11 cellular contexts compared by ENCODE assay signal in genomic region chr6:21109421-21110178, GRCh38.
DNase-seq lines count a peak whose midpoint lies in the region; TF ChIP-seq lines count a peak whose summit lies in the region.
"Had no signal": no experiment of that assay in that cellular context is flagged by ENCODE, and none has a peak within 500 bp of the region (broad histone marks: within the 10 kb centered on the region; RNA-seq: fewer than 3 reads in every experiment).

No MANE protein-coding gene starts in this region.

- no peaks in the 10 kb centered on the region for H3K27me3 Mint-ChIP-seq in endothelial cell (ENCODE audit: unreplicated experiment)
- no peaks in the 10 kb centered on the region for H3K27me3 Mint-ChIP-seq in nephron progenitor cell (ENCODE audit: low read depth, poor library complexity)

- DNase-seq in GM04503 (ENCODE audit: low read depth) (peak; percentile 54), RKO (ENCODE audit: low spot score) (peak; percentile 7), endothelial cell (ENCODE audit: low spot score) (no peak), nephron progenitor cell (no peak), GM13977 (ENCODE audit: low spot score) (no peak), DMS 273 treated with DMSO at 0.1 percent for 48 hours (lab: John Stamatoyannopoulos, UW) (no peak), islet precursor cell (no peak), GM19240 (ENCODE audit: insufficient read length, low spot score) (no peak)
- DNase-seq: esophagus squamous epithelium, NCI-H524 treated with DMSO at 0.1 percent for 48 hours had no signal

- H3K27ac Mint-ChIP-seq in endothelial cell (ENCODE audit: unreplicated experiment): peak overlapping the region; percentile 50
- H3K27ac Mint-ChIP-seq in nephron progenitor cell: peak overlapping the region; percentile 65

- in situ Hi-C loops in GM13977 (cut with MboI; ENCODE audit: low pct_unique_long_range_greater_than_20kb, low sequenced_read_pairs, unreplicated experiment): no loop called here

- no peak overlapping the region for H3K4me3 Mint-ChIP-seq in endothelial cell (ENCODE audit: unreplicated experiment)
- no peak overlapping the region for H3K4me3 Mint-ChIP-seq in nephron progenitor cell
- H3K4me3 Mint-ChIP-seq: neural crest cell had no signal

- H3K9me3 Mint-ChIP-seq in endothelial cell (ENCODE audit: unreplicated experiment): no peaks in the 10 kb centered on the region
- H3K9me3 Mint-ChIP-seq in nephron progenitor cell: peaks cover 3% of the 10 kb centered on the region

- no peak for TF ChIP-seq CTCF in endothelial cell (IDR thresholded peaks at IDR 0.05; ENCODE audit: unreplicated experiment)
- no peak for TF ChIP-seq CTCF in nephron progenitor cell (IDR thresholded peaks at IDR 0.05)
- no peak for TF ChIP-seq CTCF in GM13977 (IDR thresholded peaks at IDR 0.05; ENCODE audit: extremely low read depth, insufficient read depth, missing control alignments)

- H3K4me1 Mint-ChIP-seq in endothelial cell (ENCODE audit: unreplicated experiment): peaks cover 22% of the 10 kb centered on the region
- H3K4me1 Mint-ChIP-seq in nephron progenitor cell: peaks cover 48% of the 10 kb centered on the region

- no peaks in the 10 kb centered on the region for H3K36me3 Mint-ChIP-seq in endothelial cell (ENCODE audit: low read depth, unreplicated experiment)
- H3K36me3 Mint-ChIP-seq in nephron progenitor cell (ENCODE audit: low read depth): peaks cover 4% of the 10 kb centered on the region

Comparison
In these comparisons a context has a peak if more than half of its experiments do, and no peak if none do; other contexts are left out.
1. DNase-seq: peak in GM04503 (single experiment) and RKO (single experiment); none in endothelial cell (single experiment), nephron progenitor cell (single experiment), GM13977 (single experiment), DMS 273 treated with DMSO at 0.1 percent for 48 hours (single experiment), islet precursor cell (single experiment) and GM19240 (single experiment).